24 cellular contexts compared by ENCODE assay signal in genomic region chr1:78157162-78157561, GRCh38.
DNase-seq lines count a peak whose midpoint lies in the region; ATAC-seq, FAIRE-seq and TF ChIP-seq lines count a peak whose summit lies in the region.
"Had no signal": no experiment of that assay in that cellular context is flagged by ENCODE, and none has a peak within 500 bp of the region (broad histone marks: within the 10 kb centered on the region; RNA-seq: fewer than 3 reads in every experiment).

No MANE protein-coding gene starts in this region.

- H3K27me3 Mint-ChIP-seq in activated CD4-positive, alpha-beta memory T cell treated with anti-CD3 and anti-CD28 coated beads, Interleukin-2, amount 10 ng/mL, durations not matched to agents 7 days and 5 days: peaks cover 14% of the 10 kb centered on the region

- CTCF ChIA-PET in AG04450 (lab: Charles Lee) (interaction anchor here (0.5 to 2.8 kb wide), 3 partner anchors 12 to 550 kb away, joined by 3 to 16 read pairs (median 6); no protein-coding TSS in a partner anchor), K562 (lab: Yijun Ruan, JAX; ENCODE audit: low intra/inter-chr PET ratio) (no interaction called here)
- CTCF ChIA-PET in activated CD4-positive, alpha-beta memory T cell treated with anti-CD3 and anti-CD28 coated beads, Interleukin-2, amount 10 ng/mL, durations not matched to agents 7 days and 5 days (lab: Charles Lee): interaction anchor here (0.7 kb wide), 1 partner anchor 12 kb away, joined by 3 read pairs; no protein-coding TSS in a partner anchor

- FAIRE-seq in K562 (lab: Jason Lieb, UNC): no peak
- FAIRE-seq: GM18507 had no signal

- H3K9me3 Mint-ChIP-seq in activated CD4-positive, alpha-beta memory T cell treated with anti-CD3 and anti-CD28 coated beads, Interleukin-2, amount 10 ng/mL, durations not matched to agents 7 days and 5 days: no peaks in the 10 kb centered on the region
- H3K9me3 Mint-ChIP-seq: activated naive CD4-positive, alpha-beta T cell treated with anti-CD3 and anti-CD28 coated beads, Interleukin-2, amount 50 U/mL, for 24 hours; stimulated activated memory B cell treated with anti-CD40 and anti-IgM and Interleukin-4, amounts not matched to agents 10 μg/mL and 1 μg/mL and 100 μg/mL, for 72 hours had no signal

- H3K79me2 ChIP-seq in KMS-11 (ENCODE audit: insufficient read depth, low read depth) (no peaks in the 10 kb centered on the region), K562 (ENCODE audit: control insufficient read depth, insufficient read depth, low read length) (no peaks in the 10 kb centered on the region)

- peaks cover 60% of the 10 kb centered on the region for H3K4me1 ChIP-seq in KMS-11 (ENCODE audit: low read depth, poor library complexity, severe bottlenecking)
- H3K4me1 ChIP-seq in K562 (replicated peaks in 1 of 2; ENCODE audit: control insufficient read depth in 2 of 2, insufficient read depth in 2 of 2, low read length in 2 of 2): no peaks in the 10 kb centered on the region
- H3K4me1 ChIP-seq: thyroid gland had no signal

- peak overlapping the region; percentile 68 for H3K4me2 ChIP-seq in KMS-11
- no peak overlapping the region for H3K4me2 ChIP-seq in K562 (ENCODE audit: insufficient read depth, low read length)
- H3K4me2 ChIP-seq: GM23338 had no signal

- H4K20me1 ChIP-seq in KMS-11 (ENCODE audit: insufficient read depth): no peaks in the 10 kb centered on the region
- H4K20me1 ChIP-seq in K562 (replicated peaks; ENCODE audit: control insufficient read depth, insufficient read depth, low read length): no peaks in the 10 kb centered on the region

- no peak for TF ChIP-seq CTCF in AG04450 (IDR thresholded peaks at IDR 0.05; ENCODE audit: low read depth, low read length)
- TF ChIP-seq CTCF in KMS-11 (conservative IDR thresholded peaks at IDR 0.05; ENCODE audit: low read depth, low read length): no peak
- no peak for TF ChIP-seq CTCF in K562 (IDR thresholded peaks at IDR 0.05 in 2 of 3, conservative IDR thresholded peaks at IDR 0.05 in 1 of 3; ENCODE audit: insufficient read depth in 2 of 3, low read depth in 1 of 3, low read length in 3 of 3)
- no peak for TF ChIP-seq CTCF in fibroblast of villous mesenchyme (IDR thresholded peaks at IDR 0.05; ENCODE audit: insufficient read depth, low read depth, low read length)

- intact Hi-C loops in K562 (cut with micrococcal nuclease): no loop called here
- intact Hi-C loops in left ventricle myocardium superior (cut with micrococcal nuclease): no loop called here

- H3K36me3 Mint-ChIP-seq in activated CD4-positive, alpha-beta memory T cell treated with anti-CD3 and anti-CD28 coated beads, Interleukin-2, amount 10 ng/mL, durations not matched to agents 7 days and 5 days (ENCODE audit: low read depth): no peaks in the 10 kb centered on the region
- H3K36me3 Mint-ChIP-seq: CD4-positive, alpha-beta memory T cell; stimulated activated memory B cell treated with anti-CD40 and anti-IgM and Interleukin-4, amounts not matched to agents 10 μg/mL and 1 μg/mL and 100 μg/mL, for 72 hours had no signal

- no peak overlapping the region for H2AFZ ChIP-seq in KMS-11 (ENCODE audit: low read depth)
- no peak overlapping the region for H2AFZ ChIP-seq in K562 (ENCODE audit: low read depth, low read length)
- H2AFZ ChIP-seq: GM23338 had no signal

- no peak overlapping the region for H3K27ac ChIP-seq in AG04450 (ENCODE audit: low read depth, low read length)
- H3K27ac ChIP-seq in KMS-11: no peak overlapping the region
- H3K27ac ChIP-seq in K562 (ENCODE audit: extremely low read depth, low read depth, low read length): no peak overlapping the region
- H3K27ac ChIP-seq: gastrocnemius medialis, thyroid gland had no signal

- TF ChIP-seq POLR2A in K562 (conservative IDR thresholded peaks at IDR 0.05): no peak
- TF ChIP-seq POLR2A in erythroblast (IDR thresholded peaks at IDR 0.05; ENCODE audit: low read length): no peak

- ATAC-seq in K562 (no peak), left ventricle myocardium superior (no peak)
- ATAC-seq: effector memory CD8-positive, alpha-beta T cell; gastrocnemius medialis; GM23338; stimulated activated memory B cell treated with anti-CD40 and anti-IgM and Interleukin-4, amounts not matched to agents 10 μg/mL and 1 μg/mL and 100 μg/mL, for 72 hours had no signal

- H3K27ac Mint-ChIP-seq in activated CD4-positive, alpha-beta memory T cell treated with anti-CD3 and anti-CD28 coated beads, Interleukin-2, amount 10 ng/mL, durations not matched to agents 7 days and 5 days: no peak overlapping the region
- H3K27ac Mint-ChIP-seq: activated naive CD4-positive, alpha-beta T cell treated with anti-CD3 and anti-CD28 coated beads, Interleukin-2, amount 50 U/mL, for 24 hours; CD4-positive, alpha-beta memory T cell; effector memory CD8-positive, alpha-beta T cell; GM23338; stimulated activated memory B cell treated with anti-CD40 and anti-IgM and Interleukin-4, amounts not matched to agents 10 μg/mL and 1 μg/mL and 100 μg/mL, for 72 hours; T-helper 1 cell treated with Interleukin-12 subunit alpha and Interleukin-12 subunit beta and Interleukin-4 antibody, amounts not matched to agents 30 μg/mL and 1 μg/mL, for 36 hours had no signal

- POLR2A ChIA-PET in AG04450 (lab: Yijun Ruan, JAX) (no interaction called here), K562 (lab: Yijun Ruan, JAX) (no interaction called here)
- POLR2A ChIA-PET in activated CD4-positive, alpha-beta memory T cell treated with anti-CD3 and anti-CD28 coated beads, Interleukin-2, amount 10 ng/mL, durations not matched to agents 7 days and 5 days (lab: Charles Lee): no interaction called here

- H3K9me3 ChIP-seq in AG04450 (ENCODE audit: control insufficient read depth, insufficient read depth, low read length) (no peaks in the 10 kb centered on the region), K562 (replicated peaks; ENCODE audit: control insufficient read depth, insufficient read depth, low read depth, low read length) (no peaks in the 10 kb centered on the region)
- H3K9me3 ChIP-seq: gastrocnemius medialis, thyroid gland had no signal

- H3K36me3 ChIP-seq in KMS-11 (ENCODE audit: insufficient read depth) (no peaks in the 10 kb centered on the region), K562 (ENCODE audit: control insufficient read depth, insufficient read depth, low read length) (no peaks in the 10 kb centered on the region)
- H3K36me3 ChIP-seq: gastrocnemius medialis, thyroid gland had no signal

- BruUV-seq in K562 (replicated peaks; lab: Mats Ljungman, UMichigan): no TSS peak

- no peak for TF ChIP-seq EP300 in K562 (IDR thresholded peaks at IDR 0.05; ENCODE audit: low read length)

- no peak for TF ChIP-seq RAD21 in K562 (CRISPR knock-in tag; conservative IDR thresholded peaks at IDR 0.05 in 1 of 2, IDR thresholded peaks at IDR 0.05 in 1 of 2)

- no peaks in the 10 kb centered on the region for H3K4me1 Mint-ChIP-seq in activated CD4-positive, alpha-beta memory T cell treated with anti-CD3 and anti-CD28 coated beads, Interleukin-2, amount 10 ng/mL, durations not matched to agents 7 days and 5 days
- H3K4me1 Mint-ChIP-seq: activated naive CD4-positive, alpha-beta T cell treated with anti-CD3 and anti-CD28 coated beads, Interleukin-2, amount 50 U/mL, for 24 hours; stimulated activated memory B cell treated with anti-CD40 and anti-IgM and Interleukin-4, amounts not matched to agents 10 μg/mL and 1 μg/mL and 100 μg/mL, for 72 hours had no signal

- DNase-seq in AG04450 (ENCODE audit: low read depth, low spot score) (peak; percentile 24), K562 (ENCODE audit: extremely low read depth in 1 of 4, low spot score in 3 of 4) (no peak), fibroblast of villous mesenchyme (ENCODE audit: low read depth) (peak; percentile 95), left ventricle myocardium superior (no peak), HT-29 (ENCODE audit: low spot score) (no peak), erythroblast (lab: John Stamatoyannopoulos, UW) (no peak)
- no peak for DNase-seq in activated CD4-positive, alpha-beta memory T cell treated with anti-CD3 and anti-CD28 coated beads, Interleukin-2, amount 10 ng/mL, durations not matched to agents 7 days and 5 days
- DNase-seq: ACHN; activated CD4-positive, alpha-beta T cell treated with anti-CD3 and anti-CD28 coated beads, Interleukin-2, amount 50 U/mL, for 48 hours; CD4-positive, alpha-beta memory T cell; DMS79; effector memory CD8-positive, alpha-beta T cell; gastrocnemius medialis; NCI-H1048; NCI-H2081; Right ventricle myocardium superior; stimulated activated CD4-positive, alpha-beta T cell treated with anti-CD3 and anti-CD28 coated beads, Interleukin-15, amount 100 ng/mL, for 24 hours; thyroid gland had no signal

- H3K4me3 ChIP-seq in AG04450 (ENCODE audit: low read depth, low read length) (no peak overlapping the region), KMS-11 (IDR thresholded peaks at IDR 0.05; ENCODE audit: insufficient read depth, low read depth, low read length) (no peak overlapping the region), K562 (no peak overlapping the region), fibroblast of villous mesenchyme (ENCODE audit: low read depth, low read length) (no peak overlapping the region)
- H3K4me3 ChIP-seq: gastrocnemius medialis, GM23338, thyroid gland had no signal

- H3K9ac ChIP-seq in KMS-11: no peak overlapping the region
- no peak overlapping the region for H3K9ac ChIP-seq in K562 (ENCODE audit: insufficient read depth in 1 of 2, low read depth in 2 of 2, low read length in 2 of 2)

- in situ Hi-C loops in K562 (cut with MboI): no loop called here

- no peaks in the 10 kb centered on the region for H3K27me3 ChIP-seq in AG04450 (ENCODE audit: control insufficient read depth, insufficient read depth, low read length)
- no peaks in the 10 kb centered on the region for H3K27me3 ChIP-seq in KMS-11 (ENCODE audit: insufficient read depth, low read depth)
- no peaks in the 10 kb centered on the region for H3K27me3 ChIP-seq in K562 (ENCODE audit: control insufficient read depth in 2 of 2, insufficient read depth in 2 of 2, low read length in 2 of 2)
- H3K27me3 ChIP-seq: gastrocnemius medialis, thyroid gland had no signal

- no peak overlapping the region for H3K4me3 Mint-ChIP-seq in activated CD4-positive, alpha-beta memory T cell treated with anti-CD3 and anti-CD28 coated beads, Interleukin-2, amount 10 ng/mL, durations not matched to agents 7 days and 5 days
- H3K4me3 Mint-ChIP-seq: activated naive CD4-positive, alpha-beta T cell treated with anti-CD3 and anti-CD28 coated beads, Interleukin-2, amount 50 U/mL, for 24 hours; CD4-positive, alpha-beta memory T cell; effector memory CD8-positive, alpha-beta T cell; GM23338; stimulated activated memory B cell treated with anti-CD40 and anti-IgM and Interleukin-4, amounts not matched to agents 10 μg/mL and 1 μg/mL and 100 μg/mL, for 72 hours; T-helper 1 cell treated with Interleukin-12 subunit alpha and Interleukin-12 subunit beta and Interleukin-4 antibody, amounts not matched to agents 30 μg/mL and 1 μg/mL, for 36 hours had no signal

- H3K9me1 ChIP-seq in K562 (ENCODE audit: control insufficient read depth, insufficient read depth, low read length): no peaks in the 10 kb centered on the region

Comparison
In these comparisons a context has a peak if more than half of its experiments do, and no peak if none do; other contexts are left out.
1. DNase-seq: peak in AG04450 (single experiment) and fibroblast of villous mesenchyme (single experiment); none in K562 (0 of 4), activated CD4-positive, alpha-beta memory T cell treated with anti-CD3 and anti-CD28 coated beads, Interleukin-2, amount 10 ng/mL, durations not matched to agents 7 days and 5 days (single experiment), left ventricle myocardium superior (single experiment), HT-29 (single experiment) and erythroblast (0 of 2).